10 cellular contexts compared by ENCODE assay signal in genomic region chr10:22631646-22632278, GRCh38.
A peak's percentile ranks its signal among the peaks of the same experiment; 100 is the strongest.
DNase-seq lines count a peak whose midpoint lies in the region; ATAC-seq and TF ChIP-seq lines count a peak whose summit lies in the region.
"Had no signal": no experiment of that assay in that cellular context is flagged by ENCODE, and none has a peak within 500 bp of the region (broad histone marks: within the 10 kb centered on the region; RNA-seq: fewer than 3 reads in every experiment).

No MANE protein-coding gene starts in this region.

- peaks cover 52% of the 10 kb centered on the region for H3K4me1 Mint-ChIP-seq in GM23338
- peaks cover 89% of the 10 kb centered on the region for H3K4me1 Mint-ChIP-seq in activated T-helper 1 cell treated with anti-CD3 and anti-CD28 coated beads, Interleukin-12 subunit alpha, Interleukin-12 subunit beta, Interleukin-2, Interleukin-4 antibody, amounts not matched to agents 30 ng/mL and 10 ng/mL and 1 ng/mL, durations not matched to agents 14 hours and 24 hours and 36 hours (ENCODE audit: low read depth)
- peaks cover 49 to 76% of the 10 kb centered on the region in 2 donors for H3K4me1 Mint-ChIP-seq in stimulated activated naive B cell treated with anti-CD40 and anti-IgM and Interleukin-4, amounts not matched to agents 10 μg/mL and 1 μg/mL and 100 μg/mL, for 72 hours
- peaks cover 15% of the 10 kb centered on the region for H3K4me1 Mint-ChIP-seq in progenitor cell of endocrine pancreas (ENCODE audit: low read depth)

- H3K4me3 ChIP-seq in GM23338 = no peak overlapping the region
- H3K4me3 ChIP-seq: body of pancreas had no signal

- no peak for DNase-seq in GM23338 (ENCODE audit: low spot score)
- no peak for DNase-seq in activated T-helper 1 cell treated with anti-CD3 and anti-CD28 coated beads, Interleukin-12 subunit alpha, Interleukin-12 subunit beta, Interleukin-2, Interleukin-4 antibody, amounts not matched to agents 30 ng/mL and 10 ng/mL and 1 ng/mL, durations not matched to agents 14 hours and 24 hours and 36 hours (ENCODE audit: low spot score)
- DNase-seq in head of caudate nucleus = peak; percentile 24 to 93 (median 75)
- DNase-seq in stimulated activated naive B cell treated with anti-CD40 and anti-IgM and Interleukin-4, amounts not matched to agents 10 μg/mL and 1 μg/mL and 100 μg/mL, for 72 hours = no peak
- DNase-seq in NCI-H146 (lab: John Stamatoyannopoulos, UW) = no peak
- DNase-seq in progenitor cell of endocrine pancreas (ENCODE audit: low spot score, unreplicated experiment) = no peak
- DNase-seq: body of pancreas, NCI-H1417 treated with DMSO at 0.1 percent for 48 hours, SW 1271 had no signal

- ATAC-seq in GM23338 (no peak), HG02763 (IDR thresholded peaks at IDR 0.05; ENCODE audit: unreplicated experiment) (no peak)
- no peak for ATAC-seq in stimulated activated naive B cell treated with anti-CD40 and anti-IgM and Interleukin-4, amounts not matched to agents 10 μg/mL and 1 μg/mL and 100 μg/mL, for 72 hours (replicated peaks)
- ATAC-seq: body of pancreas had no signal

- H3K4me3 Mint-ChIP-seq in GM23338 (no peak overlapping the region), progenitor cell of endocrine pancreas (ENCODE audit: low read depth) (no peak overlapping the region)
- H3K4me3 Mint-ChIP-seq in activated T-helper 1 cell treated with anti-CD3 and anti-CD28 coated beads, Interleukin-12 subunit alpha, Interleukin-12 subunit beta, Interleukin-2, Interleukin-4 antibody, amounts not matched to agents 30 ng/mL and 10 ng/mL and 1 ng/mL, durations not matched to agents 14 hours and 24 hours and 36 hours = peak overlapping the region; percentile 10
- H3K4me3 Mint-ChIP-seq in stimulated activated naive B cell treated with anti-CD40 and anti-IgM and Interleukin-4, amounts not matched to agents 10 μg/mL and 1 μg/mL and 100 μg/mL, for 72 hours = no peak overlapping the region

- H3K4me2 ChIP-seq in GM23338 = no peak overlapping the region

- H3K27me3 Mint-ChIP-seq in GM23338 (ENCODE audit: insufficient read depth, low read depth, poor library complexity) (peaks cover 1% of the 10 kb centered on the region), progenitor cell of endocrine pancreas (no peaks in the 10 kb centered on the region)
- no peaks in the 10 kb centered on the region for H3K27me3 Mint-ChIP-seq in activated T-helper 1 cell treated with anti-CD3 and anti-CD28 coated beads, Interleukin-12 subunit alpha, Interleukin-12 subunit beta, Interleukin-2, Interleukin-4 antibody, amounts not matched to agents 30 ng/mL and 10 ng/mL and 1 ng/mL, durations not matched to agents 14 hours and 24 hours and 36 hours (ENCODE audit: insufficient read depth)
- H3K27me3 Mint-ChIP-seq in stimulated activated naive B cell treated with anti-CD40 and anti-IgM and Interleukin-4, amounts not matched to agents 10 μg/mL and 1 μg/mL and 100 μg/mL, for 72 hours = no peaks in the 10 kb centered on the region

- intact Hi-C loops in activated T-helper 1 cell treated with anti-CD3 and anti-CD28 coated beads, Interleukin-12 subunit alpha, Interleukin-12 subunit beta, Interleukin-2, Interleukin-4 antibody, amounts not matched to agents 30 ng/mL and 10 ng/mL and 1 ng/mL, durations not matched to agents 14 hours and 24 hours and 36 hours (cut with micrococcal nuclease) = loop anchor here (2.0 to 10.0 kb wide), 2 partner anchors 323 to 733 kb away; no protein-coding TSS in a partner anchor
- intact Hi-C loops in head of caudate nucleus (cut with DNase I) = no loop called here

- H3K27ac Mint-ChIP-seq in GM23338 (0 out of 2 replicates have a peak overlapping the region, but pooled peaks have one; percentile 32), progenitor cell of endocrine pancreas (no peak overlapping the region)
- peak overlapping the region; percentile 100 for H3K27ac Mint-ChIP-seq in activated T-helper 1 cell treated with anti-CD3 and anti-CD28 coated beads, Interleukin-12 subunit alpha, Interleukin-12 subunit beta, Interleukin-2, Interleukin-4 antibody, amounts not matched to agents 30 ng/mL and 10 ng/mL and 1 ng/mL, durations not matched to agents 14 hours and 24 hours and 36 hours
- H3K27ac Mint-ChIP-seq in stimulated activated naive B cell treated with anti-CD40 and anti-IgM and Interleukin-4, amounts not matched to agents 10 μg/mL and 1 μg/mL and 100 μg/mL, for 72 hours = peak overlapping the region; percentile 6

- peaks cover 9% of the 10 kb centered on the region; the same call in 1 of the 2 replicates for H4K20me1 ChIP-seq in GM23338 (replicated peaks; ENCODE audit: insufficient read depth)

- H3K36me3 ChIP-seq in GM23338 (ENCODE audit: insufficient read depth) = no peaks in the 10 kb centered on the region

- TF ChIP-seq CTCF in GM23338 (conservative IDR thresholded peaks at IDR 0.05; ENCODE audit: low read depth in 2 of 2) (no peak), progenitor cell of endocrine pancreas (IDR thresholded peaks at IDR 0.05; ENCODE audit: unreplicated experiment) (no peak)

- H3K36me3 Mint-ChIP-seq in GM23338 (ENCODE audit: low read depth) (peaks cover 9% of the 10 kb centered on the region; the same call in 2 of the 3 replicates), progenitor cell of endocrine pancreas (ENCODE audit: insufficient read depth) (peaks cover 2% of the 10 kb centered on the region)
- peaks cover 22% of the 10 kb centered on the region for H3K36me3 Mint-ChIP-seq in activated T-helper 1 cell treated with anti-CD3 and anti-CD28 coated beads, Interleukin-12 subunit alpha, Interleukin-12 subunit beta, Interleukin-2, Interleukin-4 antibody, amounts not matched to agents 30 ng/mL and 10 ng/mL and 1 ng/mL, durations not matched to agents 14 hours and 24 hours and 36 hours (ENCODE audit: low read depth)
- peaks cover 17 to 29% of the 10 kb centered on the region in 2 donors for H3K36me3 Mint-ChIP-seq in stimulated activated naive B cell treated with anti-CD40 and anti-IgM and Interleukin-4, amounts not matched to agents 10 μg/mL and 1 μg/mL and 100 μg/mL, for 72 hours

- H3K27me3 ChIP-seq in GM23338 (ENCODE audit: insufficient read depth) = no peaks in the 10 kb centered on the region
- H3K27me3 ChIP-seq: body of pancreas had no signal

- H3K27ac ChIP-seq in GM23338 (ENCODE audit: low read depth) = no peak overlapping the region

- H3K9me2 ChIP-seq in GM23338 (ENCODE audit: insufficient read depth) = no peaks in the 10 kb centered on the region

- H3K79me2 ChIP-seq in GM23338 (replicated peaks; ENCODE audit: insufficient read depth) = peaks cover 98% of the 10 kb centered on the region

- H2AFZ ChIP-seq in GM23338 = no peak overlapping the region

- no peaks in the 10 kb centered on the region for H3F3A ChIP-seq in GM23338 (replicated peaks; ENCODE audit: low read depth)

- peaks cover 37% of the 10 kb centered on the region for H3K4me1 ChIP-seq in GM23338 (ENCODE audit: insufficient read depth)

- H3K9me3 Mint-ChIP-seq in GM23338 = no peaks in the 10 kb centered on the region
- H3K9me3 Mint-ChIP-seq in activated T-helper 1 cell treated with anti-CD3 and anti-CD28 coated beads, Interleukin-12 subunit alpha, Interleukin-12 subunit beta, Interleukin-2, Interleukin-4 antibody, amounts not matched to agents 30 ng/mL and 10 ng/mL and 1 ng/mL, durations not matched to agents 14 hours and 24 hours and 36 hours = peaks cover under 1% of the 10 kb centered on the region
- H3K9me3 Mint-ChIP-seq in stimulated activated naive B cell treated with anti-CD40 and anti-IgM and Interleukin-4, amounts not matched to agents 10 μg/mL and 1 μg/mL and 100 μg/mL, for 72 hours = peaks cover 10 to 13% of the 10 kb centered on the region in 2 donors
- peaks cover 3% of the 10 kb centered on the region for H3K9me3 Mint-ChIP-seq in progenitor cell of endocrine pancreas (ENCODE audit: low read depth)

TF ChIP-seq in GM23338, 12 proteins besides CTCF, POLR2A, EP300 and RAD21:
- TF ChIP-seq NANOG (IDR thresholded peaks at IDR 0.05; ENCODE audit: borderline replicate concordance) = no peak

Comparison
In these comparisons a context has a peak if more than half of its experiments do, and no peak if none do; other contexts are left out.
1. DNase-seq: peak in head of caudate nucleus (42 of 42); none in GM23338 (single experiment), activated T-helper 1 cell treated with anti-CD3 and anti-CD28 coated beads, Interleukin-12 subunit alpha, Interleukin-12 subunit beta, Interleukin-2, Interleukin-4 antibody, amounts not matched to agents 30 ng/mL and 10 ng/mL and 1 ng/mL, durations not matched to agents 14 hours and 24 hours and 36 hours (single experiment), stimulated activated naive B cell treated with anti-CD40 and anti-IgM and Interleukin-4, amounts not matched to agents 10 μg/mL and 1 μg/mL and 100 μg/mL, for 72 hours (single experiment), NCI-H146 (single experiment) and progenitor cell of endocrine pancreas (single experiment).